In genomic region chr6:35552285-35552917, GRCh38 we compare ENCODE assay signal across 9 cellular contexts. TPM values are rescaled to one million over a fixed set of nuclear protein-coding genes. Genes with fewer than 3 reads are reported as not detected.
DNase-seq lines count a peak whose midpoint lies in the region; ATAC-seq and TF ChIP-seq lines count a peak whose summit lies in the region.
"Had no signal": no experiment of that assay in that cellular context is flagged by ENCODE, and none has a peak within 500 bp of the region (broad histone marks: within the 10 kb centered on the region; RNA-seq: fewer than 3 reads in every experiment).

No MANE protein-coding gene starts in this region.

- no peak for TF ChIP-seq POLR2A in upper lobe of left lung (IDR thresholded peaks at IDR 0.05)

- TF ChIP-seq CTCF in WERI-Rb-1 (IDR thresholded peaks at IDR 0.05; ENCODE audit: low read depth, low read length) (peak; percentile 99), upper lobe of left lung (IDR thresholded peaks at IDR 0.05) (peak; percentile 59 to 82 (median 74))

- peaks cover 5% of the 10 kb centered on the region for H3K4me1 Mint-ChIP-seq in central memory CD8-positive, alpha-beta T cell
- peaks cover 0 to 5% of the 10 kb centered on the region in 2 donors for H3K4me1 Mint-ChIP-seq in natural killer cell treated with Interleukin-12 subunit alpha and Interleukin-12 subunit beta and Interleukin-15 and Interleukin-18, amount 100 ng/mL, for 72 hours (ENCODE audit: low read depth in 2 of 2)

- H3K27me3 ChIP-seq in WERI-Rb-1 (ENCODE audit: insufficient read depth, low read depth, severe bottlenecking) (no peaks in the 10 kb centered on the region), upper lobe of left lung (no peaks in the 10 kb centered on the region)

- ATAC-seq in central memory CD8-positive, alpha-beta T cell (replicated peaks; ENCODE audit: extremely low read depth, poor library complexity, severe bottlenecking), result no peak
- ATAC-seq in natural killer cell treated with Interleukin-12 subunit alpha and Interleukin-12 subunit beta and Interleukin-15 and Interleukin-18, amount 100 ng/mL, for 72 hours, result peak in 1 of 2 donors; percentile 53
- ATAC-seq in upper lobe of left lung (ENCODE audit: low FRiP score in 2 of 2), result peak in 1 of 2 donors; percentile 64

- no peak overlapping the region for H3K4me3 Mint-ChIP-seq in central memory CD8-positive, alpha-beta T cell
- H3K4me3 Mint-ChIP-seq in natural killer cell treated with Interleukin-12 subunit alpha and Interleukin-12 subunit beta and Interleukin-15 and Interleukin-18, amount 100 ng/mL, for 72 hours, result no peak overlapping the region

- peaks cover 18% of the 10 kb centered on the region for H3K27me3 Mint-ChIP-seq in central memory CD8-positive, alpha-beta T cell
- H3K27me3 Mint-ChIP-seq in natural killer cell treated with Interleukin-12 subunit alpha and Interleukin-12 subunit beta and Interleukin-15 and Interleukin-18, amount 100 ng/mL, for 72 hours, result peaks cover 0 to 3% of the 10 kb centered on the region in 2 donors

- H3K27ac ChIP-seq in WERI-Rb-1 (no peak overlapping the region), upper lobe of left lung (no peak overlapping the region)
- H3K27ac ChIP-seq: skin epidermis had no signal

- no peak for TF ChIP-seq EP300 in upper lobe of left lung (IDR thresholded peaks at IDR 0.05)

- H3K9me3 ChIP-seq in WERI-Rb-1 (ENCODE audit: severe bottlenecking) (peaks cover 22% of the 10 kb centered on the region), upper lobe of left lung (peaks cover 0 to 13% (median 9%) of the 10 kb centered on the region in 4 donors)

- H3K27ac Mint-ChIP-seq in central memory CD8-positive, alpha-beta T cell (ENCODE audit: low read depth), result peak overlapping the region; percentile 44
- no peak overlapping the region for H3K27ac Mint-ChIP-seq in natural killer cell treated with Interleukin-12 subunit alpha and Interleukin-12 subunit beta and Interleukin-15 and Interleukin-18, amount 100 ng/mL, for 72 hours

- DNase-seq in AML-193 (lab: John Stamatoyannopoulos, UW) (peak; percentile 68 to 77), HT1080 (ENCODE audit: low read depth) (peak; percentile 47), WERI-Rb-1 (peak; percentile 78), upper lobe of left lung (peak in 1 of 2 donors; percentile 47), NCI-H2227 treated with DMSO at 0.1 percent for 48 hours (lab: John Stamatoyannopoulos, UW) (no peak), Ammon's horn (ENCODE audit: low spot score) (no peak)
- DNase-seq in central memory CD8-positive, alpha-beta T cell (ENCODE audit: low spot score in 2 of 2), result peak; percentile 48 to 57
- peak; percentile 66 for DNase-seq in natural killer cell treated with Interleukin-12 subunit alpha and Interleukin-12 subunit beta and Interleukin-15 and Interleukin-18, amount 100 ng/mL, for 72 hours (ENCODE audit: low spot score)

- H3K4me3 ChIP-seq in WERI-Rb-1 (ENCODE audit: low read depth, low read length) (no peak overlapping the region), upper lobe of left lung (no peak overlapping the region)
- H3K4me3 ChIP-seq: skin epidermis had no signal

- WGBS in upper lobe of left lung, 2 donors, result 57 to 65% methylated on average over 5 of the region's 5 CpGs

- H3K9me3 Mint-ChIP-seq in central memory CD8-positive, alpha-beta T cell, result peaks cover 6% of the 10 kb centered on the region
- peaks cover 4% of the 10 kb centered on the region for H3K9me3 Mint-ChIP-seq in natural killer cell treated with Interleukin-12 subunit alpha and Interleukin-12 subunit beta and Interleukin-15 and Interleukin-18, amount 100 ng/mL, for 72 hours

- peaks cover 2% of the 10 kb centered on the region for H3K36me3 Mint-ChIP-seq in central memory CD8-positive, alpha-beta T cell (ENCODE audit: insufficient read depth)
- peaks cover 6% of the 10 kb centered on the region for H3K36me3 Mint-ChIP-seq in natural killer cell treated with Interleukin-12 subunit alpha and Interleukin-12 subunit beta and Interleukin-15 and Interleukin-18, amount 100 ng/mL, for 72 hours

- peaks cover 0 to under 1% (median 0%) of the 10 kb centered on the region in 4 donors for H3K4me1 ChIP-seq in upper lobe of left lung

- H3K36me3 ChIP-seq in WERI-Rb-1 (no peaks in the 10 kb centered on the region), upper lobe of left lung (no peaks in the 10 kb centered on the region)

RNA-seq across cellular contexts. Expression of gene TULP1, which starts 39.7 kb away (rescaled TPM):
- total RNA-seq in HT1080 (2014; rRNA removed; shearing (Covaris generic)), result not detected in 2 replicates
- polyA plus RNA-seq in HT1080 (2015; cell fraction: cytosol; rRNA removed), result not detected in 2 replicates
- polyA plus RNA-seq in HT1080 (2015; cell fraction: nucleus; rRNA removed), result not detected in 2 replicates
- not detected for total RNA-seq in natural killer cell treated with Interleukin-12 subunit alpha and Interleukin-12 subunit beta and Interleukin-15 and Interleukin-18, amount 100 ng/mL, for 72 hours
- not detected for total RNA-seq in upper lobe of left lung

RNA-seq across cellular contexts. Expression of gene TEAD3, which starts 55.5 kb away (rescaled TPM):
- total RNA-seq in HT1080 (2014; rRNA removed; shearing (Covaris generic)), result 3.8 and 3.9 TPM in 2 replicates
- 8.6 and 9.3 TPM in 2 replicates for polyA plus RNA-seq in HT1080 (2015; cell fraction: cytosol; rRNA removed)
- 11.9 and 13.7 TPM in 2 replicates for polyA plus RNA-seq in HT1080 (2015; cell fraction: nucleus; rRNA removed)
- total RNA-seq in natural killer cell treated with Interleukin-12 subunit alpha and Interleukin-12 subunit beta and Interleukin-15 and Interleukin-18, amount 100 ng/mL, for 72 hours, result under 1 TPM; 0.24 to 0.25 TPM
- 10 to 100 TPM; 19.0 to 28.2 (median 21.2) TPM for total RNA-seq in upper lobe of left lung

Comparison
In these comparisons a context has a peak if more than half of its experiments do, and no peak if none do; other contexts are left out.
1. DNase-seq: peak in AML-193 (2 of 2), HT1080 (single experiment), WERI-Rb-1 (single experiment), central memory CD8-positive, alpha-beta T cell (2 of 2) and natural killer cell treated with Interleukin-12 subunit alpha and Interleukin-12 subunit beta and Interleukin-15 and Interleukin-18, amount 100 ng/mL, for 72 hours (single experiment); none in NCI-H2227 treated with DMSO at 0.1 percent for 48 hours (single experiment) and Ammon's horn (single experiment).